27 cellular contexts compared by ENCODE assay signal in the genomic region with DNA sequence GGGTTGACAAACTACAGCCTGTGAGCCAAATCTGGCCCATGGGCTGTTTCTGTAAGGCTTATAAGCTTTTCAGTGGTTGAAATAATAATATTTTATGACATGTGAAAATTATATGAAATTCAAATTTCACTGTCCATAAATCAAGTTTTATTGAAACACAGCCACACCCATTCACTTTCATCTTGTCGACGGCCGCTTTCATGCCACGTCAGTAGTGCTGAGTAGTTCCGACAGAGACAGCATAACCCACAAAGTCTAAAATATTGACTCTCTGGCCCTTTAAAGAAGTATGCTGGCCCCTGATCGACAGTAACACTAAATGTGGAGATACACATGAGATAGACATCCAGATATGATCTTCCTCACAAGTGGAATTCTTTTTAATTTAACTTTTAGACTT.
A peak's percentile ranks its signal among the peaks of the same experiment; 100 is the strongest.
DNase-seq lines count a peak whose midpoint lies in the region; FAIRE-seq and TF ChIP-seq lines count a peak whose summit lies in the region.
"Had no signal": no experiment of that assay in that cellular context is flagged by ENCODE, and none has a peak within 500 bp of the region (broad histone marks: within the 10 kb centered on the region; RNA-seq: fewer than 3 reads in every experiment).

No MANE protein-coding gene starts in this region.

- DNase-seq in HFFc6 (no peak), mesothelial cell of epicardium (ENCODE audit: low spot score in 2 of 2, unreplicated experiment in 2 of 2) (no peak), small intestine (peak; percentile 54), NCI-H2227 (lab: John Stamatoyannopoulos, UW; ENCODE audit: unreplicated experiment) (no peak), posterior vena cava (ENCODE audit: low spot score) (no peak)
- DNase-seq in activated CD4-positive, alpha-beta T cell treated with anti-CD3 and anti-CD28 coated beads for 48 hours, result no peak
- no peak for DNase-seq in activated CD4-positive, alpha-beta T cell treated with anti-CD3 and anti-CD28 coated beads, Interleukin-2, amount 10 ng/mL, durations not matched to agents 24 days and 14 days
- DNase-seq: activated B cell treated with CpG ODN at 0.5 μM for 24 hours; activated gamma-delta T cell; activated naive CD8-positive, alpha-beta T cell treated with anti-CD3 and anti-CD28 coated beads for 36 hours; activated T-cell treated with anti-CD3 and anti-CD28 coated beads, Interleukin-2, amount 50 U/mL, for 4 hours; CD8-positive, alpha-beta T cell; cortex of kidney; DMS 273 treated with DMSO at 0.1 percent for 48 hours; effector memory CD8-positive, alpha-beta T cell; erythroblast; IMR-90; NCI-H1694; NCI-H510A treated with DMSO at 0.1 percent for 48 hours; stimulated activated CD4-positive, alpha-beta T cell treated with anti-CD3 and anti-CD28 coated beads, Interleukin-4, amount 100 ng/mL, for 24 hours; upper lobe of right lung had no signal

- H3K9me3 Mint-ChIP-seq in HFFc6 (peaks cover 8% of the 10 kb centered on the region; the same call in 1 of the 2 replicates), mesothelial cell of epicardium (peaks cover 4% of the 10 kb centered on the region)
- no peaks in the 10 kb centered on the region for H3K9me3 Mint-ChIP-seq in activated CD4-positive, alpha-beta T cell treated with anti-CD3 and anti-CD28 coated beads, Interleukin-2, amount 10 ng/mL, durations not matched to agents 24 days and 14 days
- H3K9me3 Mint-ChIP-seq: activated B cell treated with CpG ODN at 0.5 μM for 24 hours; activated naive CD8-positive, alpha-beta T cell treated with anti-CD3 and anti-CD28 coated beads for 36 hours; activated T-cell treated with anti-CD3 and anti-CD28 coated beads, Interleukin-2, amount 50 U/mL, for 4 hours; effector memory CD8-positive, alpha-beta T cell had no signal

- no peak overlapping the region for H3K4me3 ChIP-seq in esophagus (ENCODE audit: low read depth in 1 of 2, low read length in 2 of 2)
- H3K4me3 ChIP-seq in small intestine (ENCODE audit: low read depth in 1 of 2, low read length in 2 of 2), result no peak overlapping the region
- H3K4me3 ChIP-seq: A549, lung, SJSA1, upper lobe of right lung had no signal

- intact Hi-C loops in posterior vena cava (cut with DNase I), result no loop called here
- intact Hi-C loops in activated CD4-positive, alpha-beta T cell treated with anti-CD3 and anti-CD28 coated beads, Interleukin-2, amount 10 ng/mL, durations not matched to agents 24 days and 14 days (cut with micrococcal nuclease), result no loop called here

- H3K27ac Mint-ChIP-seq in HFFc6, result no peak overlapping the region
- peak overlapping the region; percentile 35 for H3K27ac Mint-ChIP-seq in mesothelial cell of epicardium
- H3K27ac Mint-ChIP-seq in activated CD4-positive, alpha-beta T cell treated with anti-CD3 and anti-CD28 coated beads, Interleukin-2, amount 10 ng/mL, durations not matched to agents 24 days and 14 days, result no peak overlapping the region
- H3K27ac Mint-ChIP-seq: activated B cell treated with CpG ODN at 0.5 μM for 24 hours; activated naive CD8-positive, alpha-beta T cell treated with anti-CD3 and anti-CD28 coated beads for 36 hours; CD8-positive, alpha-beta T cell; effector memory CD8-positive, alpha-beta T cell had no signal

- FAIRE-seq in small intestine (lab: Jason Lieb, UNC), result no peak
- FAIRE-seq: A549, GM18507, H1 had no signal

- H3K27ac ChIP-seq in esophagus (ENCODE audit: low read depth in 2 of 2, low read length in 1 of 2), result peak overlapping the region; percentile 55 to 63
- H3K27ac ChIP-seq in small intestine (ENCODE audit: low read depth in 1 of 2, low read length in 1 of 2), result peak overlapping the region in 1 of 2 donors; percentile 51
- H3K27ac ChIP-seq: A549, SJSA1 had no signal

- H3K4me1 Mint-ChIP-seq in HFFc6 (ENCODE audit: low read depth), result peaks cover 31% of the 10 kb centered on the region
- H3K4me1 Mint-ChIP-seq in mesothelial cell of epicardium, result peaks cover 35% of the 10 kb centered on the region
- H3K4me1 Mint-ChIP-seq in activated CD4-positive, alpha-beta T cell treated with anti-CD3 and anti-CD28 coated beads, Interleukin-2, amount 10 ng/mL, durations not matched to agents 24 days and 14 days, result no peaks in the 10 kb centered on the region
- H3K4me1 Mint-ChIP-seq: activated B cell treated with CpG ODN at 0.5 μM for 24 hours; activated naive CD8-positive, alpha-beta T cell treated with anti-CD3 and anti-CD28 coated beads for 36 hours had no signal

- H3K27me3 Mint-ChIP-seq in HFFc6 (ENCODE audit: insufficient read depth) (no peaks in the 10 kb centered on the region), mesothelial cell of epicardium (ENCODE audit: low read depth) (no peaks in the 10 kb centered on the region)
- no peaks in the 10 kb centered on the region for H3K27me3 Mint-ChIP-seq in activated CD4-positive, alpha-beta T cell treated with anti-CD3 and anti-CD28 coated beads, Interleukin-2, amount 10 ng/mL, durations not matched to agents 24 days and 14 days
- H3K27me3 Mint-ChIP-seq: activated B cell treated with CpG ODN at 0.5 μM for 24 hours had no signal

- peaks cover 0 to 21% of the 10 kb centered on the region in 2 donors for H3K4me1 ChIP-seq in esophagus (ENCODE audit: control insufficient read depth in 2 of 2, insufficient read depth in 2 of 2, low read length in 1 of 2)
- no peaks in the 10 kb centered on the region for H3K4me1 ChIP-seq in small intestine (ENCODE audit: control insufficient read depth in 2 of 2, insufficient read depth in 1 of 2, low read depth in 1 of 2, low read length in 1 of 2)
- H3K4me1 ChIP-seq: A549, SJSA1, upper lobe of right lung had no signal

- H3K27me3 ChIP-seq in esophagus (ENCODE audit: control insufficient read depth in 1 of 2, insufficient read depth in 2 of 2, low read length in 2 of 2) (no peaks in the 10 kb centered on the region), small intestine (ENCODE audit: control insufficient read depth in 2 of 2, insufficient read depth in 2 of 2, low read length in 2 of 2) (no peaks in the 10 kb centered on the region)
- H3K27me3 ChIP-seq: SJSA1 had no signal

- H3K4me3 Mint-ChIP-seq in HFFc6 (peak overlapping the region; percentile 18; the same call in 1 of the 2 replicates), mesothelial cell of epicardium (no peak overlapping the region)
- no peak overlapping the region for H3K4me3 Mint-ChIP-seq in activated CD4-positive, alpha-beta T cell treated with anti-CD3 and anti-CD28 coated beads, Interleukin-2, amount 10 ng/mL, durations not matched to agents 24 days and 14 days
- H3K4me3 Mint-ChIP-seq: activated B cell treated with CpG ODN at 0.5 μM for 24 hours; activated naive CD8-positive, alpha-beta T cell treated with anti-CD3 and anti-CD28 coated beads for 36 hours; activated T-cell treated with anti-CD3 and anti-CD28 coated beads, Interleukin-2, amount 50 U/mL, for 4 hours; CD8-positive, alpha-beta T cell; effector memory CD8-positive, alpha-beta T cell had no signal

- 42 to 59% methylated on average over 6 of the region's 6 CpGs for WGBS in esophagus, 2 donors
- 13 to 53% (median 44%) methylated on average over 6 of the region's 6 CpGs for WGBS in small intestine, 3 donors

- H3K36me3 Mint-ChIP-seq in HFFc6 (ENCODE audit: low read depth), result peaks cover 10% of the 10 kb centered on the region
- H3K36me3 Mint-ChIP-seq in mesothelial cell of epicardium, result peaks cover 2% of the 10 kb centered on the region
- no peaks in the 10 kb centered on the region for H3K36me3 Mint-ChIP-seq in activated CD4-positive, alpha-beta T cell treated with anti-CD3 and anti-CD28 coated beads, Interleukin-2, amount 10 ng/mL, durations not matched to agents 24 days and 14 days (ENCODE audit: low read depth)
- H3K36me3 Mint-ChIP-seq: activated naive CD8-positive, alpha-beta T cell treated with anti-CD3 and anti-CD28 coated beads for 36 hours; CD8-positive, alpha-beta T cell had no signal

- TF ChIP-seq CTCF in HFFc6 (IDR thresholded peaks at IDR 0.05) (no peak), mesothelial cell of epicardium (IDR thresholded peaks at IDR 0.05; ENCODE audit: unreplicated experiment) (no peak)

- H3K36me3 ChIP-seq in esophagus (ENCODE audit: control insufficient read depth in 2 of 2, insufficient read depth in 2 of 2, low read length in 1 of 2) (peaks cover 0 to 4% of the 10 kb centered on the region in 2 donors), small intestine (ENCODE audit: control insufficient read depth in 2 of 2, insufficient read depth in 2 of 2, low read length in 2 of 2) (no peaks in the 10 kb centered on the region)
- H3K36me3 ChIP-seq: SJSA1, upper lobe of right lung had no signal

- H3K9me3 ChIP-seq in esophagus (ENCODE audit: control insufficient read depth in 2 of 2, insufficient read depth in 1 of 2, low read depth in 1 of 2, low read length in 1 of 2) (no peaks in the 10 kb centered on the region), small intestine (ENCODE audit: control insufficient read depth, low read depth) (no peaks in the 10 kb centered on the region)
- H3K9me3 ChIP-seq: A549, SJSA1, upper lobe of right lung had no signal
